Comparison of ENCODE assay signal across 24 cellular contexts in the genomic region with DNA sequence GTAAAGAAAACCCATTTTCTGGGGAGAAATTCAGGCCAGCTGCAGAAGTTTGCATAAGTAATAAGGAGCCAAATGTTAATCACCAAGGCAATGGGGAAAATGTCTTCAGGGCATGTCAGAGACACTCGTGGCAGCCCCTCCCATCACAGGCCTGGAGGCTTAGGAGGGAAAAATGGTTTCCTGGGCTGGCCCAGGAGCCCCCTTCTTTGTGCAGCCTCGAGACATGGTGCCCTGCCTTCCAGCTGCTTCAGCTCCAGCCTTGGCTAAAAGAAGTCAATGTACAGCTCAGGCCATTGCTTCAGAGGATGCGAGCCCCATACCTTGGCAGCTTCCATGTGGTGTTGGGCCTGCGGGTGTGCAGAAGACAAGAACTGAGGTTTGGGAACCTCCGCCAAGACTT. TPM values are rescaled to one million over a fixed set of nuclear protein-coding genes. Genes with fewer than 3 reads are reported as not detected.
DNase-seq lines count a peak whose midpoint lies in the region; ATAC-seq and TF ChIP-seq lines count a peak whose summit lies in the region.
"Had no signal": no experiment of that assay in that cellular context is flagged by ENCODE, and none has a peak within 500 bp of the region (broad histone marks: within the 10 kb centered on the region; RNA-seq: fewer than 3 reads in every experiment).

No MANE protein-coding gene starts in this region.

- no peak overlapping the region for H2BK15ac ChIP-seq in neuronal stem cell (ENCODE audit: low read length)

- no peak for ATAC-seq in HG03159 (IDR thresholded peaks at IDR 0.05; ENCODE audit: unreplicated experiment)
- ATAC-seq: CD8-positive, alpha-beta T cell; GM12878 had no signal

- no peak overlapping the region for H3K14ac ChIP-seq in neuronal stem cell (ENCODE audit: low read length)

- WGBS in neuronal stem cell (ENCODE audit: extremely low coverage in 2 of 2, insufficient read length in 2 of 2, insufficient replicate concordance in 1 of 2), 2 donors, result no CpG with 5 or more reads among the region's 5 CpGs

- no peak overlapping the region for H2AK5ac ChIP-seq in neuronal stem cell (ENCODE audit: low read depth, low read length)

- H3K36me3 Mint-ChIP-seq in endothelial cell (ENCODE audit: low read depth, unreplicated experiment), result peaks cover 10% of the 10 kb centered on the region
- H3K36me3 Mint-ChIP-seq: CD8-positive, alpha-beta T cell had no signal

- no peak overlapping the region for H3K4ac ChIP-seq in neuronal stem cell (ENCODE audit: low read length)

- H3K27me3 Mint-ChIP-seq in endothelial cell (ENCODE audit: unreplicated experiment), result no peaks in the 10 kb centered on the region

- no peaks in the 10 kb centered on the region for H3K4me1 ChIP-seq in HEK293 (ENCODE audit: control insufficient read depth, insufficient read depth, low read length)
- H3K4me1 ChIP-seq in neuronal stem cell (ENCODE audit: control insufficient read depth in 2 of 2, insufficient read depth in 1 of 2, low read depth in 1 of 2, low read length in 2 of 2), result no peaks in the 10 kb centered on the region
- H3K4me1 ChIP-seq: Caco-2 had no signal

- peaks cover 0 to 5% (median 0%) of the 10 kb centered on the region in 3 experiments for H3K27me3 ChIP-seq in neuronal stem cell (ENCODE audit: control insufficient read depth in 3 of 3, insufficient read depth in 3 of 3, low read depth in 1 of 3, low read length in 3 of 3)
- H3K27me3 ChIP-seq: BLaER1 treated with 17β-estradiol and CSF1 and Interleukin-3, amounts not matched to agents 10 nM and 100 nM had no signal

- H4K8ac ChIP-seq in neuronal stem cell (ENCODE audit: low read depth, low read length), result peak overlapping the region; percentile 9

- POLR2A ChIA-PET in HEK293 (lab: Yijun Ruan, JAX), result no interaction called here

- TF ChIP-seq CTCF in HEK293 (tag by site-specific recombination; IDR thresholded peaks at IDR 0.05), result no peak
- no peak for TF ChIP-seq CTCF in endothelial cell (IDR thresholded peaks at IDR 0.05; ENCODE audit: unreplicated experiment)

- no peak overlapping the region for H2AFZ ChIP-seq in neuronal stem cell (ENCODE audit: low read length)

- no peak overlapping the region for H2BK120ac ChIP-seq in neuronal stem cell (ENCODE audit: low read depth, low read length)

- H3K4me3 Mint-ChIP-seq in endothelial cell (ENCODE audit: unreplicated experiment), result peak overlapping the region; percentile 44
- H3K4me3 Mint-ChIP-seq: B cell; CD4-positive, alpha-beta T cell; CD8-positive, alpha-beta T cell had no signal

- H3K9me3 Mint-ChIP-seq in endothelial cell (ENCODE audit: unreplicated experiment), result peaks cover 11% of the 10 kb centered on the region

- CTCF ChIA-PET in HEK293 (lab: Yijun Ruan, JAX), result interaction anchor here (0.5 kb wide), 1 partner anchor 482 kb away, joined by 4 read pairs; no protein-coding TSS in a partner anchor

- H3K36me3 ChIP-seq in HEK293 (ENCODE audit: control insufficient read depth in 2 of 2, insufficient read depth in 1 of 2, low read length in 2 of 2) (no peaks in the 10 kb centered on the region), neuronal stem cell (replicated peaks in 1 of 2; ENCODE audit: control insufficient read depth in 2 of 2, insufficient read depth in 2 of 2, low read length in 2 of 2) (no peaks in the 10 kb centered on the region)

- H2BK5ac ChIP-seq in neuronal stem cell (ENCODE audit: low read length), result no peak overlapping the region

- no peak overlapping the region for H3K4me2 ChIP-seq in neuronal stem cell (ENCODE audit: insufficient read depth, low read length, poor library complexity, severe bottlenecking)
- H3K4me2 ChIP-seq: BLaER1 treated with 17β-estradiol and CSF1 and Interleukin-3, amounts not matched to agents 10 nM and 100 nM had no signal

- H3K9ac ChIP-seq in neuronal stem cell (ENCODE audit: low read depth, low read length, poor library complexity), result no peak overlapping the region
- H3K9ac ChIP-seq: BLaER1 treated with 17β-estradiol and CSF1 and Interleukin-3, amounts not matched to agents 10 nM and 100 nM had no signal

- H3K79me1 ChIP-seq in neuronal stem cell (ENCODE audit: low read depth, low read length), result no peaks in the 10 kb centered on the region

- H3K4me3 ChIP-seq in HEK293 (ENCODE audit: low read depth, low read length) (no peak overlapping the region), neuronal stem cell (ENCODE audit: low read length in 2 of 2) (no peak overlapping the region)
- H3K4me3 ChIP-seq: GM12878 had no signal

- no peaks in the 10 kb centered on the region for H3K4me1 Mint-ChIP-seq in endothelial cell (ENCODE audit: unreplicated experiment)

- H4K91ac ChIP-seq in neuronal stem cell (ENCODE audit: low read depth, low read length, poor library complexity), result no peak overlapping the region

- H3K27ac ChIP-seq in HEK293 (ENCODE audit: extremely low read depth, low read depth, low read length) (no peak overlapping the region), neuronal stem cell (replicated peaks; ENCODE audit: low read length) (no peak overlapping the region)
- H3K27ac ChIP-seq: BLaER1 treated with 17β-estradiol and CSF1 and Interleukin-3, amounts not matched to agents 10 nM and 100 nM; C4-2B had no signal

- no peak overlapping the region for H2BK12ac ChIP-seq in neuronal stem cell (ENCODE audit: low read length)

- DNase-seq in endothelial cell (ENCODE audit: low spot score) (no peak), neuronal stem cell (ENCODE audit: low spot score) (no peak), ureter (ENCODE audit: low spot score) (no peak), NCI-H1048 (lab: John Stamatoyannopoulos, UW) (no peak)
- DNase-seq: 8988T; AML-193; Caco-2; Calu3; CD4-positive, alpha-beta T cell; CD8-positive, alpha-beta T cell; DMS 273 treated with DMSO at 0.1 percent for 48 hours; DMS153; DMS53; DMS79; DND-41; EL; GDM1 had no signal

- no peak overlapping the region for H3K27ac Mint-ChIP-seq in endothelial cell (ENCODE audit: unreplicated experiment)
- H3K27ac Mint-ChIP-seq: B cell; CD4-positive, alpha-beta T cell; CD8-positive, alpha-beta T cell had no signal

- H3K9me3 ChIP-seq in HEK293 (ENCODE audit: control insufficient read depth, insufficient read depth, low read depth, low read length) (no peaks in the 10 kb centered on the region), neuronal stem cell (replicated peaks in 1 of 2; ENCODE audit: control insufficient read depth in 2 of 2, insufficient read depth in 1 of 2, low read depth in 1 of 2, low read length in 2 of 2) (peaks cover 9 to 10% of the 10 kb centered on the region in 2 donors)

- H3K18ac ChIP-seq in neuronal stem cell (ENCODE audit: low read length), result no peak overlapping the region

- no peak overlapping the region for H3K23ac ChIP-seq in neuronal stem cell (ENCODE audit: low read depth, low read length, poor library complexity)

TF ChIP-seq in HEK293, 187 proteins besides CTCF, POLR2A, EP300 and RAD21:
- TF ChIP-seq, protein P1, sequence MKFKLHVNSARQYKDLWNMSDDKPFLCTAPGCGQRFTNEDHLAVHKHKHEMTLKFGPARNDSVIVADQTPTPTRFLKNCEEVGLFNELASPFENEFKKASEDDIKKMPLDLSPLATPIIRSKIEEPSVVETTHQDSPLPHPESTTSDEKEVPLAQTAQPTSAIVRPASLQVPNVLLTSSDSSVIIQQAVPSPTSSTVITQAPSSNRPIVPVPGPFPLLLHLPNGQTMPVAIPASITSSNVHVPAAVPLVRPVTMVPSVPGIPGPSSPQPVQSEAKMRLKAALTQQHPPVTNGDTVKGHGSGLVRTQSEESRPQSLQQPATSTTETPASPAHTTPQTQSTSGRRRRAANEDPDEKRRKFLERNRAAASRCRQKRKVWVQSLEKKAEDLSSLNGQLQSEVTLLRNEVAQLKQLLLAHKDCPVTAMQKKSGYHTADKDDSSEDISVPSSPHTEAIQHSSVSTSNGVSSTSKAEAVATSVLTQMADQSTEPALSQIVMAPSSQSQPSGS (tag by site-specific recombination; IDR thresholded peaks at IDR 0.05; ENCODE audit: low read depth), result no peak
- peak; percentile 93 for TF ChIP-seq ZNF585B (tag by site-specific recombination; IDR thresholded peaks at IDR 0.05)
- peak; percentile 25 for TF ChIP-seq SETDB1 (IDR thresholded peaks at IDR 0.05; ENCODE audit: insufficient read length, low read length)
- TF ChIP-seq ZNF660 (tag by site-specific recombination; IDR thresholded peaks at IDR 0.05), result no peak

RNA-seq across cellular contexts. Expression of gene TRIM59, which starts 20.6 kb away (rescaled TPM):
- total RNA-seq in endothelial cell (ENCODE audit: unreplicated experiment), result 12.8 TPM
- 44.2 TPM for polyA plus RNA-seq in neuronal stem cell (2013, experiment 1 of 2)
- polyA plus RNA-seq in neuronal stem cell (2013, experiment 2 of 2), result 43.4 TPM
- total RNA-seq in ureter, result 7.0 TPM
- total RNA-seq: G401 had no signal
